Comparison of ENCODE assay signal across 8 cellular contexts in the genomic region with DNA sequence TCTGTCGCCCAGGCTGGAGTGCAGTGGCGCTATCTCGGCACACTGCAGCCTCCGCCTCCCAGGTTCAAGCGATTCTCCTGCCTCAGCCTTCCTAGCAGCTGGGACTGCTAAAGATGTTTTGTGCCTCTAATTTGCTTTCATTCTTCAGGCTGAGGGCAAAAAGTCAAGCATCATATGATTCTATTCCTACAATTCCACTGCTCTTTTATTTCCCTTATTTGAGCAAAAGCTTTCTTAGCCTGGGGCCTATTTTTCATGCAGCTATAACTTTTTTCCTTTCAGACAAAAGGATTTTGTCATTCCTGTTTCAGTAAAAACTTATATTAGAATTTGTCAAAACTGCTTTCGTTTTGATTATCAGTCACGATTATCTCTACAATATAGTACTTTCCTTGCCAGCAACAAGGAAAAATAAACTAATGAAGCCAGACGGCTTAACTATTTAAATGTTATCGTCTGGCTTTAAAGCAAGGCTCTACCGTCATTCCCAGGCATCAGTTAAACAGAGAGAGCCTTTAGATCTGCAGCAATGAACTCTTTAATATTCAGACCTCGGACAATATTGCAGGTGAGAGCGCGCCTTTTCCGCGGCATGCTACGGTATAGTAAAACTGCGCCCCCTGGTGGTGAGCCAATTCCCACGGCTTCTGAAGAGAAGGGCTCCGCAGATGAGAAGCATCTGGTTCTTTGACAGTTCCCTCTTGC. TPM values are rescaled to one million over a fixed set of nuclear protein-coding genes. Genes with fewer than 3 reads are reported as not detected.
DNase-seq lines count a peak whose midpoint lies in the region; ATAC-seq and TF ChIP-seq lines count a peak whose summit lies in the region.

No MANE protein-coding gene starts in this region.

- H3K4me3 ChIP-seq in ACC112 (ENCODE audit: low read depth, low read length) (peak overlapping the region; percentile 88), left lung (peak overlapping the region; percentile 7 to 32)

- TF ChIP-seq CTCF in left lung (IDR thresholded peaks at IDR 0.05) = peak; percentile 92 to 94

- no peaks in the 10 kb centered on the region for H3K9me3 ChIP-seq in left lung

- H3K27ac ChIP-seq in ACC112 (ENCODE audit: low read depth, low read length) (no peak overlapping the region), left lung (peak overlapping the region in 1 of 2 donors; percentile 34)

- H2AFZ ChIP-seq in ACC112 (ENCODE audit: low read length, unreplicated experiment) = peak overlapping the region; percentile 80

- peak; percentile 71 to 89 for DNase-seq in NCI-H446 (lab: John Stamatoyannopoulos, UW)
- DNase-seq in cerebellar cortex (ENCODE audit: low spot score) = peak; percentile 88
- peak; percentile 88 to 94 for DNase-seq in left lung
- peak; percentile 86 for DNase-seq in stimulated activated CD4-positive, alpha-beta T cell treated with anti-CD3 and anti-CD28 coated beads, Interleukin-1b, Interleukin-23, amount 100 ng/mL, for 48 hours

- H3K27me3 ChIP-seq in ACC112 (ENCODE audit: insufficient read depth, low read length) = no peaks in the 10 kb centered on the region
- H3K27me3 ChIP-seq in left lung = no peaks in the 10 kb centered on the region

- peaks cover 22% of the 10 kb centered on the region for H3K79me2 ChIP-seq in ACC112 (ENCODE audit: control insufficient read depth, insufficient read depth, low read length, unreplicated experiment)

- H3K4me1 ChIP-seq in ACC112 (ENCODE audit: control insufficient read depth, insufficient read depth, low read length, unreplicated experiment) (peaks cover 30% of the 10 kb centered on the region), left lung (peaks cover 11 to 37% of the 10 kb centered on the region in 2 donors)

- peak; percentile 30 for ATAC-seq in GM18868 (IDR thresholded peaks at IDR 0.05; ENCODE audit: unreplicated experiment)
- ATAC-seq in HG03342 (IDR thresholded peaks at IDR 0.05; ENCODE audit: unreplicated experiment) = peak; percentile 41
- ATAC-seq in activated CD4-positive, CD25-positive, alpha-beta regulatory T cell treated with anti-CD3 and anti-CD28 coated beads, Interleukin-2, amount 50 U/mL, for 24 hours = peak; percentile 44 to 47
- ATAC-seq in left lung = peak; percentile 63

- intact Hi-C loops in left lung (cut with DNase I) = loop anchor here in 1 of 2 donors (5.0 to 10.0 kb wide), 2 partner anchors 95 to 342 kb away; no protein-coding TSS in a partner anchor

- H3K36me3 ChIP-seq in ACC112 (ENCODE audit: insufficient read depth, low read length) = no peaks in the 10 kb centered on the region
- no peaks in the 10 kb centered on the region for H3K36me3 ChIP-seq in left lung

RNA-seq across cellular contexts. Expression of gene SLC2A13, which starts 1.4 kb away (rescaled TPM):
- total RNA-seq in left lung = 10 to 100 TPM; 12.8 to 14.6 TPM
